ENCODE assay signal across 8 cellular contexts in genomic region chr19:6767081-6767356, GRCh38. TPM values are rescaled to one million over a fixed set of nuclear protein-coding genes. Genes with fewer than 3 reads are reported as not detected.
DNase-seq lines count a peak whose midpoint lies in the region; ATAC-seq and TF ChIP-seq lines count a peak whose summit lies in the region.

No MANE protein-coding gene starts in this region.

- H3K27ac Mint-ChIP-seq in endothelial cell (ENCODE audit: unreplicated experiment) = peak overlapping the region; percentile 64

- H3K36me3 ChIP-seq in rectal smooth muscle tissue (ENCODE audit: control insufficient read depth, insufficient read depth, low read length) = no peaks in the 10 kb centered on the region

- peak overlapping the region; percentile 14 for H3K4me3 Mint-ChIP-seq in endothelial cell (ENCODE audit: unreplicated experiment)

- ATAC-seq in GM21825 (IDR thresholded peaks at IDR 0.05; ENCODE audit: unreplicated experiment) (peak; percentile 12), HG03520 (IDR thresholded peaks at IDR 0.05; ENCODE audit: unreplicated experiment) (no peak)

- H3K4me1 ChIP-seq in rectal smooth muscle tissue (ENCODE audit: control insufficient read depth, insufficient read depth, low read length) = peaks cover 3% of the 10 kb centered on the region

- TF ChIP-seq CTCF in endothelial cell (IDR thresholded peaks at IDR 0.05; ENCODE audit: unreplicated experiment) = no peak

- peaks cover 14% of the 10 kb centered on the region for H3K4me1 Mint-ChIP-seq in endothelial cell (ENCODE audit: unreplicated experiment)

- no peak overlapping the region for H3K27ac ChIP-seq in rectal smooth muscle tissue (ENCODE audit: low read depth, low read length)

- peaks cover 5% of the 10 kb centered on the region for H3K36me3 Mint-ChIP-seq in endothelial cell (ENCODE audit: low read depth, unreplicated experiment)

- H3K9me3 Mint-ChIP-seq in endothelial cell (ENCODE audit: unreplicated experiment) = peaks cover 5% of the 10 kb centered on the region

- peak; percentile 16 for DNase-seq in NCI-H2171 (lab: John Stamatoyannopoulos, UW)
- DNase-seq in endothelial cell (ENCODE audit: low spot score) = no peak
- no peak for DNase-seq in D341Med (ENCODE audit: low spot score)
- DNase-seq in activated CD8-positive, alpha-beta memory T cell treated with anti-CD3 and anti-CD28 coated beads, Interleukin-2, amount 50 U/mL, for 48 hours = no peak

- H3K4me3 ChIP-seq in GM08714 (ENCODE audit: low read length) (peak overlapping the region; percentile 70), rectal smooth muscle tissue (ENCODE audit: low read length) (peak overlapping the region; percentile 63)

- peak overlapping the region; percentile 62 for H3K9ac ChIP-seq in rectal smooth muscle tissue (ENCODE audit: low read length)

- H3K27me3 Mint-ChIP-seq in endothelial cell (ENCODE audit: unreplicated experiment) = peaks cover 16% of the 10 kb centered on the region

- peaks cover 6% of the 10 kb centered on the region for H3K27me3 ChIP-seq in rectal smooth muscle tissue (ENCODE audit: control insufficient read depth, insufficient read depth, low read length)

RNA-seq across cellular contexts. Expression of gene SH2D3A, which starts 0.2 kb away (rescaled TPM):
- 1.5 TPM for total RNA-seq in endothelial cell (ENCODE audit: unreplicated experiment)

RNA-seq across cellular contexts. Expression of gene VAV1, which starts 5.5 kb away (rescaled TPM):
- not detected for total RNA-seq in endothelial cell (ENCODE audit: unreplicated experiment)

RNA-seq across cellular contexts. Expression of gene TRIP10, which starts 27.5 kb away (rescaled TPM):
- 42.8 TPM for total RNA-seq in endothelial cell (ENCODE audit: unreplicated experiment)

RNA-seq across cellular contexts. Expression of gene GPR108, which starts 29.6 kb away (rescaled TPM):
- total RNA-seq in endothelial cell (ENCODE audit: unreplicated experiment) = 69.1 TPM

RNA-seq across cellular contexts. Expression of gene C3, which starts 46.6 kb away (rescaled TPM):
- total RNA-seq in endothelial cell (ENCODE audit: unreplicated experiment) = not detected
